ENCODE assay signal across 1 cellular context in genomic region chr12:121858662-121859572, GRCh38.
TF ChIP-seq lines count a peak whose summit lies in the region.

HPD (minus strand) TSS chr12:121858859; CDS start chr12:121858823, 36 bp downstream.

TF ChIP-seq in H1, 55 proteins besides CTCF, POLR2A, EP300 and RAD21:
- TF ChIP-seq JUN (IDR thresholded peaks at IDR 0.05; ENCODE audit: low read depth, low read length) (peak; percentile 81), JUND (IDR thresholded peaks at IDR 0.05; ENCODE audit: low read length) (peak; percentile 97), SIN3A (conservative IDR thresholded peaks at IDR 0.05 in 1 of 2, IDR thresholded peaks at IDR 0.05 in 1 of 2; ENCODE audit: low read depth in 1 of 2, low read length in 2 of 2) (no peak), TEAD4 (IDR thresholded peaks at IDR 0.05; ENCODE audit: low read depth, low read length) (peak; percentile 63; the same call in 1 of the 2 replicates)
- TF ChIP-seq, protein P1, sequence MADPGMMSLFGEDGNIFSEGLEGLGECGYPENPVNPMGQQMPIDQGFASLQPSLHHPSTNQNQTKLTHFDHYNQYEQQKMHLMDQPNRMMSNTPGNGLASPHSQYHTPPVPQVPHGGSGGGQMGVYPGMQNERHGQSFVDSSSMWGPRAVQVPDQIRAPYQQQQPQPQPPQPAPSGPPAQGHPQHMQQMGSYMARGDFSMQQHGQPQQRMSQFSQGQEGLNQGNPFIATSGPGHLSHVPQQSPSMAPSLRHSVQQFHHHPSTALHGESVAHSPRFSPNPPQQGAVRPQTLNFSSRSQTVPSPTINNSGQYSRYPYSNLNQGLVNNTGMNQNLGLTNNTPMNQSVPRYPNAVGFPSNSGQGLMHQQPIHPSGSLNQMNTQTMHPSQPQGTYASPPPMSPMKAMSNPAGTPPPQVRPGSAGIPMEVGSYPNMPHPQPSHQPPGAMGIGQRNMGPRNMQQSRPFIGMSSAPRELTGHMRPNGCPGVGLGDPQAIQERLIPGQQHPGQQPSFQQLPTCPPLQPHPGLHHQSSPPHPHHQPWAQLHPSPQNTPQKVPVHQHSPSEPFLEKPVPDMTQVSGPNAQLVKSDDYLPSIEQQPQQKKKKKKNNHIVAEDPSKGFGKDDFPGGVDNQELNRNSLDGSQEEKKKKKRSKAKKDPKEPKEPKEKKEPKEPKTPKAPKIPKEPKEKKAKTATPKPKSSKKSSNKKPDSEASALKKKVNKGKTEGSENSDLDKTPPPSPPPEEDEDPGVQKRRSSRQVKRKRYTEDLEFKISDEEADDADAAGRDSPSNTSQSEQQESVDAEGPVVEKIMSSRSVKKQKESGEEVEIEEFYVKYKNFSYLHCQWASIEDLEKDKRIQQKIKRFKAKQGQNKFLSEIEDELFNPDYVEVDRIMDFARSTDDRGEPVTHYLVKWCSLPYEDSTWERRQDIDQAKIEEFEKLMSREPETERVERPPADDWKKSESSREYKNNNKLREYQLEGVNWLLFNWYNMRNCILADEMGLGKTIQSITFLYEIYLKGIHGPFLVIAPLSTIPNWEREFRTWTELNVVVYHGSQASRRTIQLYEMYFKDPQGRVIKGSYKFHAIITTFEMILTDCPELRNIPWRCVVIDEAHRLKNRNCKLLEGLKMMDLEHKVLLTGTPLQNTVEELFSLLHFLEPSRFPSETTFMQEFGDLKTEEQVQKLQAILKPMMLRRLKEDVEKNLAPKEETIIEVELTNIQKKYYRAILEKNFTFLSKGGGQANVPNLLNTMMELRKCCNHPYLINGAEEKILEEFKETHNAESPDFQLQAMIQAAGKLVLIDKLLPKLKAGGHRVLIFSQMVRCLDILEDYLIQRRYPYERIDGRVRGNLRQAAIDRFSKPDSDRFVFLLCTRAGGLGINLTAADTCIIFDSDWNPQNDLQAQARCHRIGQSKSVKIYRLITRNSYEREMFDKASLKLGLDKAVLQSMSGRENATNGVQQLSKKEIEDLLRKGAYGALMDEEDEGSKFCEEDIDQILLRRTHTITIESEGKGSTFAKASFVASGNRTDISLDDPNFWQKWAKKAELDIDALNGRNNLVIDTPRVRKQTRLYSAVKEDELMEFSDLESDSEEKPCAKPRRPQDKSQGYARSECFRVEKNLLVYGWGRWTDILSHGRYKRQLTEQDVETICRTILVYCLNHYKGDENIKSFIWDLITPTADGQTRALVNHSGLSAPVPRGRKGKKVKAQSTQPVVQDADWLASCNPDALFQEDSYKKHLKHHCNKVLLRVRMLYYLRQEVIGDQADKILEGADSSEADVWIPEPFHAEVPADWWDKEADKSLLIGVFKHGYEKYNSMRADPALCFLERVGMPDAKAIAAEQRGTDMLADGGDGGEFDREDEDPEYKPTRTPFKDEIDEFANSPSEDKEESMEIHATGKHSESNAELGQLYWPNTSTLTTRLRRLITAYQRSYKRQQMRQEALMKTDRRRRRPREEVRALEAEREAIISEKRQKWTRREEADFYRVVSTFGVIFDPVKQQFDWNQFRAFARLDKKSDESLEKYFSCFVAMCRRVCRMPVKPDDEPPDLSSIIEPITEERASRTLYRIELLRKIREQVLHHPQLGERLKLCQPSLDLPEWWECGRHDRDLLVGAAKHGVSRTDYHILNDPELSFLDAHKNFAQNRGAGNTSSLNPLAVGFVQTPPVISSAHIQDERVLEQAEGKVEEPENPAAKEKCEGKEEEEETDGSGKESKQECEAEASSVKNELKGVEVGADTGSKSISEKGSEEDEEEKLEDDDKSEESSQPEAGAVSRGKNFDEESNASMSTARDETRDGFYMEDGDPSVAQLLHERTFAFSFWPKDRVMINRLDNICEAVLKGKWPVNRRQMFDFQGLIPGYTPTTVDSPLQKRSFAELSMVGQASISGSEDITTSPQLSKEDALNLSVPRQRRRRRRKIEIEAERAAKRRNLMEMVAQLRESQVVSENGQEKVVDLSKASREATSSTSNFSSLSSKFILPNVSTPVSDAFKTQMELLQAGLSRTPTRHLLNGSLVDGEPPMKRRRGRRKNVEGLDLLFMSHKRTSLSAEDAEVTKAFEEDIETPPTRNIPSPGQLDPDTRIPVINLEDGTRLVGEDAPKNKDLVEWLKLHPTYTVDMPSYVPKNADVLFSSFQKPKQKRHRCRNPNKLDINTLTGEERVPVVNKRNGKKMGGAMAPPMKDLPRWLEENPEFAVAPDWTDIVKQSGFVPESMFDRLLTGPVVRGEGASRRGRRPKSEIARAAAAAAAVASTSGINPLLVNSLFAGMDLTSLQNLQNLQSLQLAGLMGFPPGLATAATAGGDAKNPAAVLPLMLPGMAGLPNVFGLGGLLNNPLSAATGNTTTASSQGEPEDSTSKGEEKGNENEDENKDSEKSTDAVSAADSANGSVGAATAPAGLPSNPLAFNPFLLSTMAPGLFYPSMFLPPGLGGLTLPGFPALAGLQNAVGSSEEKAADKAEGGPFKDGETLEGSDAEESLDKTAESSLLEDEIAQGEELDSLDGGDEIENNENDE (IDR thresholded peaks at IDR 0.05; ENCODE audit: insufficient replicate concordance, low read length) = no peak
TF ChIP-seq in H1: peak in this region for 3.
